In the genomic region with DNA sequence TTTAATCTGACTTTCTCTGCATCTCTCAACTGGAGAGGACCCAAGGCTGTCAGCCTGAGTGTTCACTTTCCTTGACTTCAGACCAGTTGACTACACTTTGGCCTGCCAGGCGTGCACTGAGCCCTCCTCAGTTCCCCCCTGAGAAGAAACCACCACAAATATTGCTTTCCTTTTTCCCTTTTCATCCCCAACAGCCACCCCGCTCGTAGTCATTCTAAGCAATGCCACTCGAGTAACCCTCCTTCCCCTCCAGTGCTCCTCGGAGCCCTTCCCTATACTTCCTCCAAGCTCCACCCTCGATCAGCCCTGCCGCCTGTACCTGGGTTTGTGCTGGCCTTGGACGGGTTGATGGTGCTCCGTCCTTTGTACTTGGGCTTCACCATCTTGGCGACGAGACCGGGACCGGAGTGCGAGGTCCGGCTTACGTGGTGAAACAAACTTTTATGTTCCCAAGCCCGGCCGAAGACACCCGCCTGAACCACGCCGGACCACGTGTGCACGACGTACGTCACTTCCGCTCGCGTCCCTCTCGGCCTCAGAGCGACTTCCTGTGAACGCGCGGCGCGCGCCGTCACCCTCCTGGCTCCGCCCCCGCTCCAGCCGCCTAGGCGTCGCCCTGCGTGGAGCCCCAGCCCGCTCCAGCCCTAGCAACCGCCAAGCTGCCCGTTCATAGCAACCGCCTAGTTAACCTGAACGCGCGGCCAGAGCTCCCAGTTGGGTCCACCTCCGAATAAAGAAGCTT, we compare ENCODE assay signal across 8 cellular contexts.
A peak's percentile ranks its signal among the peaks of the same experiment; 100 is the strongest.
DNase-seq lines count a peak whose midpoint lies in the region; FAIRE-seq and TF ChIP-seq lines count a peak whose summit lies in the region.

Gene GNL2 (minus strand): TSS at position 498 of the 742 bp plus-strand sequence. CDS start 115 bp downstream, at position 383.

- peaks cover 46% of the 10 kb centered on the region for H3K79me2 ChIP-seq in Loucy (ENCODE audit: insufficient read depth, low read length)

- H3K9ac ChIP-seq in Loucy (ENCODE audit: low read depth, low read length, poor library complexity, severe bottlenecking) = peak within 1 kb of the TSS; percentile 83

- H3K4me1 ChIP-seq in Loucy (ENCODE audit: insufficient read depth, low read length, poor library complexity, severe bottlenecking) = peaks cover 19% of the 10 kb centered on the region

- peaks cover 20% of the 10 kb centered on the region; the same call in 1 of the 2 replicates for H3K36me3 ChIP-seq in Loucy (ENCODE audit: insufficient read depth, low read length)

- TF ChIP-seq CTCF in Loucy (conservative IDR thresholded peaks at IDR 0.05; ENCODE audit: low read length) = no peak
- no peak for TF ChIP-seq CTCF in fibroblast of pulmonary artery (IDR thresholded peaks at IDR 0.05; ENCODE audit: low read length, missing control alignments)
- TF ChIP-seq CTCF in nephron (IDR thresholded peaks at IDR 0.05; ENCODE audit: unreplicated experiment in 3 of 3) = no peak

- peaks cover 38% of the 10 kb centered on the region for H3K4me1 Mint-ChIP-seq in nephron
- H3K4me1 Mint-ChIP-seq in stimulated activated naive CD8-positive, alpha-beta T cell treated with anti-CD3 and anti-CD28 coated beads, Interleukin-15, Interleukin-2, amounts not matched to agents 100 ng/mL and 50 ng/mL, for 24 hours (ENCODE audit: low read depth) = peaks cover 42% of the 10 kb centered on the region

- H4K20me1 ChIP-seq in Loucy (ENCODE audit: insufficient read depth, low read length, poor library complexity, severe bottlenecking) = peaks cover 36% of the 10 kb centered on the region

- H3K4me3 ChIP-seq in Loucy (ENCODE audit: low read length, poor library complexity, severe bottlenecking) (peak within 1 kb of the TSS; percentile 83), fibroblast of pulmonary artery (replicated peaks; ENCODE audit: low read depth, low read length) (peak within 1 kb of the TSS; percentile 98)

- H3K9me3 ChIP-seq in Loucy (ENCODE audit: insufficient read depth, low read depth, low read length) = no peaks in the 10 kb centered on the region

- H3K36me3 Mint-ChIP-seq in nephron (ENCODE audit: low read depth) = peaks cover 19% of the 10 kb centered on the region
- peaks cover 37% of the 10 kb centered on the region for H3K36me3 Mint-ChIP-seq in stimulated activated naive CD8-positive, alpha-beta T cell treated with anti-CD3 and anti-CD28 coated beads, Interleukin-15, Interleukin-2, amounts not matched to agents 100 ng/mL and 50 ng/mL, for 24 hours (ENCODE audit: low read depth)

- FAIRE-seq in H54 (lab: Jason Lieb, UNC) = peak; percentile 96

- no peaks in the 10 kb centered on the region for H3K27me3 ChIP-seq in Loucy (ENCODE audit: insufficient read depth, low read length, poor library complexity, severe bottlenecking)

- H3K4me3 Mint-ChIP-seq in nephron = peak within 1 kb of the TSS; percentile 99 to 100 (median 100)
- H3K4me3 Mint-ChIP-seq in stimulated activated naive CD8-positive, alpha-beta T cell treated with anti-CD3 and anti-CD28 coated beads, Interleukin-15, Interleukin-2, amounts not matched to agents 100 ng/mL and 50 ng/mL, for 24 hours = peak within 1 kb of the TSS; percentile 100

- DNase-seq in EL (peak; percentile 96), H54 (ENCODE audit: insufficient read length, low spot score) (peak; percentile 96), fibroblast of pulmonary artery (ENCODE audit: low read depth) (peak; percentile 97)
- DNase-seq in activated effector memory CD4-positive, alpha-beta T cell treated with Interleukin-2 at 50 U/mL for 16 hours = peak; percentile 93

- TF ChIP-seq POLR2A in H54 (IDR thresholded peaks at IDR 0.05; ENCODE audit: low read depth, low read length) (peak; percentile 89), Raji (IDR thresholded peaks at IDR 0.05; ENCODE audit: insufficient read depth, low read depth, low read length) (peak; percentile 98)

- H2AFZ ChIP-seq in Loucy (ENCODE audit: low read length) = peak within 1 kb of the TSS; percentile 95

- peak within 1 kb of the TSS; percentile 87 to 97 (median 95) for H3K27ac Mint-ChIP-seq in nephron
- H3K27ac Mint-ChIP-seq in stimulated activated naive CD8-positive, alpha-beta T cell treated with anti-CD3 and anti-CD28 coated beads, Interleukin-15, Interleukin-2, amounts not matched to agents 100 ng/mL and 50 ng/mL, for 24 hours = peak within 1 kb of the TSS; percentile 97

- no peaks in the 10 kb centered on the region for H3K9me2 ChIP-seq in Loucy (replicated peaks; ENCODE audit: low read depth, low read length)

- peak within 1 kb of the TSS; percentile 95 for H3K4me2 ChIP-seq in Loucy (ENCODE audit: low read depth, low read length, poor library complexity, severe bottlenecking)

- H3K9me3 Mint-ChIP-seq in nephron = no peaks in the 10 kb centered on the region
- H3K9me3 Mint-ChIP-seq in stimulated activated naive CD8-positive, alpha-beta T cell treated with anti-CD3 and anti-CD28 coated beads, Interleukin-15, Interleukin-2, amounts not matched to agents 100 ng/mL and 50 ng/mL, for 24 hours = no peaks in the 10 kb centered on the region

- H3K27me3 Mint-ChIP-seq in nephron (ENCODE audit: low read depth) = no peaks in the 10 kb centered on the region
- H3K27me3 Mint-ChIP-seq in stimulated activated naive CD8-positive, alpha-beta T cell treated with anti-CD3 and anti-CD28 coated beads, Interleukin-15, Interleukin-2, amounts not matched to agents 100 ng/mL and 50 ng/mL, for 24 hours = no peaks in the 10 kb centered on the region

- H3F3A ChIP-seq in Loucy (ENCODE audit: low read depth) = no peaks in the 10 kb centered on the region

Comparison
In these comparisons a context has a peak if more than half of its experiments do, and no peak if none do; other contexts are left out.
1. Peak in every context shown above with its lines: DNase-seq and H3K4me3 ChIP-seq.